In the genomic region with DNA sequence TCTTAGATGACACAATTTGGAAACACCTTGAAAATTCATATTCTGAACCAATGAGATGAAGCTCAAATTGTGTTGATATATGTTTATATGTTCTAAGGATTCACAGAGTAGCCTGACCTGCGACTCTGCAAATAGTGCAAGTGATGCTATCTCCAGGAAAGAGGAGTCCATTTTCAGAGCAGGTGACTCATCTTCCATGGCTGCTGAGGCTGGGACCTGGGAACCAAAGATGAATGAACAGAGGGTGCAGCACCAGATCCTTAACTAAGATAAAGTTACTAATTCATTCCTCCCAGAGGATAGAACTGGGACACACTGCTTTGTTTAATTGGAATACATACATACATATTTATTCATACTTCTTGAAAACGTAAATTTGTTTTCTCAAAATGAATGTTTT, we compare ENCODE assay signal across 19 cellular contexts.
DNase-seq lines count a peak whose midpoint lies in the region; TF ChIP-seq lines count a peak whose summit lies in the region.
"Had no signal": no experiment of that assay in that cellular context is flagged by ENCODE, and none has a peak within 500 bp of the region (broad histone marks: within the 10 kb centered on the region; RNA-seq: fewer than 3 reads in every experiment).

No MANE protein-coding gene starts in this region.

- no peaks in the 10 kb centered on the region for H3K27me3 Mint-ChIP-seq in CD4-positive, alpha-beta memory T cell

- H3K9me3 ChIP-seq in CD4-positive, alpha-beta memory T cell (ENCODE audit: control insufficient read depth in 1 of 2, low read length in 2 of 2): no peaks in the 10 kb centered on the region
- no peaks in the 10 kb centered on the region for H3K9me3 ChIP-seq in uterus
- H3K9me3 ChIP-seq: right atrium auricular region, tibial nerve had no signal

- DNase-seq in EH (ENCODE audit: low read depth): peak; percentile 61
- peak; percentile 84 for DNase-seq in M059J (ENCODE audit: low read depth)
- peak; percentile 29 for DNase-seq in brain microvascular endothelial cell
- peak; percentile 77 for DNase-seq in myocyte (ENCODE audit: low read depth)
- no peak for DNase-seq in CD4-positive, alpha-beta memory T cell
- DNase-seq in hepatic stellate cell (ENCODE audit: low spot score): no peak
- DNase-seq in uterus: no peak
- no peak for DNase-seq in NCI-H1048 (lab: John Stamatoyannopoulos, UW)
- DNase-seq: activated CD4-positive, alpha-beta T cell treated with anti-CD3 and anti-CD28 coated beads, Interleukin-2, amount 50 U/mL, for 48 hours; amygdala; NCI-H1694; SHP77 treated with DMSO at 0.1 percent for 48 hours had no signal

- H3K4me3 ChIP-seq in brain microvascular endothelial cell (ENCODE audit: low read depth, low read length): no peak overlapping the region
- no peak overlapping the region for H3K4me3 ChIP-seq in CD4-positive, alpha-beta memory T cell (ENCODE audit: low read length in 2 of 2)
- H3K4me3 ChIP-seq in uterus: no peak overlapping the region
- H3K4me3 ChIP-seq: coronary artery, right atrium auricular region, tibial nerve had no signal

- H3K4me1 ChIP-seq in CD4-positive, alpha-beta memory T cell (ENCODE audit: insufficient read depth, low read length): no peaks in the 10 kb centered on the region
- no peaks in the 10 kb centered on the region for H3K4me1 ChIP-seq in uterus

- H3K27me3 ChIP-seq in brain microvascular endothelial cell (replicated peaks) (no peaks in the 10 kb centered on the region), uterus (no peaks in the 10 kb centered on the region)
- no peaks in the 10 kb centered on the region for H3K27me3 ChIP-seq in CD4-positive, alpha-beta memory T cell (ENCODE audit: insufficient read depth, low read length)
- H3K27me3 ChIP-seq: right atrium auricular region, tibial nerve had no signal

- H3K27ac ChIP-seq in brain microvascular endothelial cell (no peak overlapping the region), uterus (no peak overlapping the region)
- H3K27ac ChIP-seq in CD4-positive, alpha-beta memory T cell (ENCODE audit: low read depth, low read length): no peak overlapping the region
- H3K27ac ChIP-seq: C4-2B, coronary artery, KMS-11, right atrium auricular region, tibial nerve had no signal

- H3K4me1 Mint-ChIP-seq in CD4-positive, alpha-beta memory T cell: no peaks in the 10 kb centered on the region
- H3K4me1 Mint-ChIP-seq: stimulated activated effector memory CD8-positive, alpha-beta T cell treated with anti-CD3 and anti-CD28 coated beads, Interleukin-12 subunit alpha, Interleukin-12 subunit beta, amount 100 ng/mL, for 72 hours had no signal

- POLR2A ChIA-PET in CD4-positive, alpha-beta memory T cell (lab: Charles Lee; ENCODE audit: partially characterized antibody): no interaction called here

- H3K9me3 Mint-ChIP-seq in CD4-positive, alpha-beta memory T cell: peaks cover 0 to 24% (median 10%) of the 10 kb centered on the region in 8 donors

- TF ChIP-seq POLR2A in uterus (IDR thresholded peaks at IDR 0.05): no peak

- H3K27ac Mint-ChIP-seq in CD4-positive, alpha-beta memory T cell: no peak overlapping the region
- H3K27ac Mint-ChIP-seq: activated T-helper 1 cell treated with anti-CD3 and anti-CD28 coated beads, Interleukin-12 subunit alpha, Interleukin-12 subunit beta, Interleukin-2, Interleukin-4 antibody, amounts not matched to agents 30 ng/mL and 10 ng/mL and 1 ng/mL, durations not matched to agents 14 hours and 24 hours and 36 hours; stimulated activated effector memory CD8-positive, alpha-beta T cell treated with anti-CD3 and anti-CD28 coated beads, Interleukin-12 subunit alpha, Interleukin-12 subunit beta, amount 100 ng/mL, for 72 hours had no signal

- in situ Hi-C loops in brain microvascular endothelial cell (cut with HindIII; ENCODE audit: low pct_ligation_motif_present, low sequenced_read_pairs): no loop called here

- H3K36me3 ChIP-seq in brain microvascular endothelial cell (replicated peaks): no peaks in the 10 kb centered on the region
- H3K36me3 ChIP-seq in CD4-positive, alpha-beta memory T cell (ENCODE audit: insufficient read depth, low read length): no peaks in the 10 kb centered on the region
- H3K36me3 ChIP-seq in uterus: no peaks in the 10 kb centered on the region
- H3K36me3 ChIP-seq: right atrium auricular region, tibial nerve had no signal

- no peak for TF ChIP-seq CTCF in brain microvascular endothelial cell (IDR thresholded peaks at IDR 0.05; ENCODE audit: low read depth, low read length, missing control alignments)
- no peak for TF ChIP-seq CTCF in uterus (IDR thresholded peaks at IDR 0.05)

- intact Hi-C loops in CD4-positive, alpha-beta memory T cell (cut with micrococcal nuclease): no loop called here
- intact Hi-C loops in uterus (cut with DNase I; ENCODE audit: low total_unique reads): no loop called here

- no peaks in the 10 kb centered on the region for H3K36me3 Mint-ChIP-seq in CD4-positive, alpha-beta memory T cell
- H3K36me3 Mint-ChIP-seq: stimulated activated effector memory CD8-positive, alpha-beta T cell treated with anti-CD3 and anti-CD28 coated beads, Interleukin-12 subunit alpha, Interleukin-12 subunit beta, amount 100 ng/mL, for 72 hours had no signal

- CTCF ChIA-PET in CD4-positive, alpha-beta memory T cell (lab: Charles Lee; ENCODE audit: partially characterized antibody): no interaction called here

- H3K4me3 Mint-ChIP-seq in CD4-positive, alpha-beta memory T cell: no peak overlapping the region
- H3K4me3 Mint-ChIP-seq: activated T-helper 1 cell treated with anti-CD3 and anti-CD28 coated beads, Interleukin-12 subunit alpha, Interleukin-12 subunit beta, Interleukin-2, Interleukin-4 antibody, amounts not matched to agents 30 ng/mL and 10 ng/mL and 1 ng/mL, durations not matched to agents 14 hours and 24 hours and 36 hours; stimulated activated effector memory CD8-positive, alpha-beta T cell treated with anti-CD3 and anti-CD28 coated beads, Interleukin-12 subunit alpha, Interleukin-12 subunit beta, amount 100 ng/mL, for 72 hours had no signal

Comparison
In these comparisons a context has a peak if more than half of its experiments do, and no peak if none do; other contexts are left out.
1. DNase-seq: peak in EH (single experiment), M059J (single experiment), brain microvascular endothelial cell (single experiment) and myocyte (single experiment); none in CD4-positive, alpha-beta memory T cell (0 of 5), hepatic stellate cell (single experiment), uterus (0 of 2) and NCI-H1048 (single experiment).